Comparison of ENCODE assay signal across 24 cellular contexts in genomic region chr21:23394458-23394857, GRCh38.
"Had no signal": no experiment of that assay in that cellular context is flagged by ENCODE, and none has a peak within 500 bp of the region (broad histone marks: within the 10 kb centered on the region; RNA-seq: fewer than 3 reads in every experiment).

No MANE protein-coding gene starts in this region.

- H3K9me3 ChIP-seq: sigmoid colon, stomach, transverse colon had no signal

- H3K4me1 Mint-ChIP-seq: activated CD4-positive, alpha-beta memory T cell treated with anti-CD3 and anti-CD28 coated beads, Interleukin-2, amount 10 ng/mL, durations not matched to agents 7 days and 5 days; activated naive CD8-positive, alpha-beta T cell treated with anti-CD3 and anti-CD28 coated beads, Interleukin-2, amount 50 U/mL, for 24 hours; immature natural killer cell; mesothelial cell of epicardium; naive thymus-derived CD8-positive, alpha-beta T cell; stimulated activated memory B cell treated with anti-CD40 and anti-IgM and Interleukin-4, amounts not matched to agents 10 μg/mL and 1 μg/mL and 100 μg/mL, for 72 hours had no signal

- H3K27ac ChIP-seq: hepatocyte, left ventricle myocardium inferior, sigmoid colon, stomach, transverse colon had no signal

- H3K27me3 ChIP-seq: hepatocyte, sigmoid colon, stomach, transverse colon had no signal

- H3K36me3 ChIP-seq: left ventricle myocardium inferior, sigmoid colon, stomach, transverse colon had no signal

- H3K4me3 ChIP-seq: hepatocyte, left ventricle myocardium inferior, sigmoid colon, smooth muscle cell, stomach, transverse colon had no signal

- DNase-seq: activated CD4-positive, alpha-beta memory T cell treated with anti-CD3 and anti-CD28 coated beads, Interleukin-2, amount 10 ng/mL, durations not matched to agents 7 days and 5 days; activated CD4-positive, alpha-beta T cell treated with anti-CD3 and anti-CD28 coated beads for 48 hours; activated CD4-positive, CD25-positive, alpha-beta regulatory T cell; activated effector memory CD4-positive, alpha-beta T cell treated with Interleukin-2 at 50 U/mL for 16 hours; activated naive CD4-positive, alpha-beta T cell treated with anti-CD3 and anti-CD28 coated beads, Interleukin-2, amount 50 U/mL, for 16 hours; activated naive CD8-positive, alpha-beta T cell treated with anti-CD3 and anti-CD28 coated beads, Interleukin-2, amount 50 U/mL, for 24 hours; activated T-cell treated with anti-CD3 and anti-CD28 coated beads, Interleukin-2, amount 50 U/mL, for 72 hours; effector CD4-positive, alpha-beta T cell; foreskin melanocyte; glutamatergic neuron; immature natural killer cell; left ventricle myocardium inferior; naive thymus-derived CD8-positive, alpha-beta T cell; retina; sigmoid colon; stimulated activated CD4-positive, alpha-beta T cell treated with anti-CD3 and anti-CD28 coated beads, Interleukin-15, amount 100 ng/mL, for 24 hours; stomach; transverse colon had no signal

- H2AFZ ChIP-seq: hepatocyte had no signal

- H3K27ac Mint-ChIP-seq: activated CD4-positive, alpha-beta memory T cell treated with anti-CD3 and anti-CD28 coated beads, Interleukin-2, amount 10 ng/mL, durations not matched to agents 7 days and 5 days; activated naive CD8-positive, alpha-beta T cell treated with anti-CD3 and anti-CD28 coated beads, Interleukin-2, amount 50 U/mL, for 24 hours; activated T-cell treated with anti-CD3 and anti-CD28 coated beads, Interleukin-2, amount 50 U/mL, for 72 hours; immature natural killer cell; mesothelial cell of epicardium; naive thymus-derived CD8-positive, alpha-beta T cell; progenitor cell of endocrine pancreas; stimulated activated memory B cell treated with anti-CD40 and anti-IgM and Interleukin-4, amounts not matched to agents 10 μg/mL and 1 μg/mL and 100 μg/mL, for 72 hours had no signal

- ATAC-seq: activated naive CD8-positive, alpha-beta T cell treated with anti-CD3 and anti-CD28 coated beads, Interleukin-2, amount 50 U/mL, for 24 hours; activated T-cell treated with anti-CD3 and anti-CD28 coated beads, Interleukin-2, amount 50 U/mL, for 72 hours; esophagus mucosa; naive thymus-derived CD8-positive, alpha-beta T cell; stimulated activated memory B cell treated with anti-CD40 and anti-IgM and Interleukin-4, amounts not matched to agents 10 μg/mL and 1 μg/mL and 100 μg/mL, for 72 hours had no signal

- H3K36me3 Mint-ChIP-seq: immature natural killer cell; mesothelial cell of epicardium; naive thymus-derived CD8-positive, alpha-beta T cell; stimulated activated memory B cell treated with anti-CD40 and anti-IgM and Interleukin-4, amounts not matched to agents 10 μg/mL and 1 μg/mL and 100 μg/mL, for 72 hours had no signal

- H3K4me3 Mint-ChIP-seq: activated CD4-positive, alpha-beta memory T cell treated with anti-CD3 and anti-CD28 coated beads, Interleukin-2, amount 10 ng/mL, durations not matched to agents 7 days and 5 days; activated naive CD8-positive, alpha-beta T cell treated with anti-CD3 and anti-CD28 coated beads, Interleukin-2, amount 50 U/mL, for 24 hours; activated T-cell treated with anti-CD3 and anti-CD28 coated beads, Interleukin-2, amount 50 U/mL, for 72 hours; immature natural killer cell; mesothelial cell of epicardium; naive thymus-derived CD8-positive, alpha-beta T cell; stimulated activated memory B cell treated with anti-CD40 and anti-IgM and Interleukin-4, amounts not matched to agents 10 μg/mL and 1 μg/mL and 100 μg/mL, for 72 hours had no signal

- H3K79me2 ChIP-seq: hepatocyte had no signal

- H3K9me3 Mint-ChIP-seq: activated CD4-positive, alpha-beta memory T cell treated with anti-CD3 and anti-CD28 coated beads, Interleukin-2, amount 10 ng/mL, durations not matched to agents 7 days and 5 days; activated naive CD8-positive, alpha-beta T cell treated with anti-CD3 and anti-CD28 coated beads, Interleukin-2, amount 50 U/mL, for 24 hours; activated T-cell treated with anti-CD3 and anti-CD28 coated beads, Interleukin-2, amount 50 U/mL, for 72 hours; stimulated activated memory B cell treated with anti-CD40 and anti-IgM and Interleukin-4, amounts not matched to agents 10 μg/mL and 1 μg/mL and 100 μg/mL, for 72 hours had no signal

- H3K27me3 Mint-ChIP-seq: activated CD4-positive, alpha-beta memory T cell treated with anti-CD3 and anti-CD28 coated beads, Interleukin-2, amount 10 ng/mL, durations not matched to agents 7 days and 5 days; activated naive CD8-positive, alpha-beta T cell treated with anti-CD3 and anti-CD28 coated beads, Interleukin-2, amount 50 U/mL, for 24 hours; naive thymus-derived CD8-positive, alpha-beta T cell; progenitor cell of endocrine pancreas; stimulated activated memory B cell treated with anti-CD40 and anti-IgM and Interleukin-4, amounts not matched to agents 10 μg/mL and 1 μg/mL and 100 μg/mL, for 72 hours had no signal

- H3K4me2 ChIP-seq: hepatocyte, smooth muscle cell had no signal

- H3K4me1 ChIP-seq: left ventricle myocardium inferior, sigmoid colon, stomach, transverse colon had no signal
